ENCODE assay signal across 9 cellular contexts in genomic region chr19:46078573-46079332, GRCh38. TPM values are rescaled to one million over a fixed set of nuclear protein-coding genes. Genes with fewer than 3 reads are reported as not detected.
DNase-seq lines count a peak whose midpoint lies in the region; FAIRE-seq and TF ChIP-seq lines count a peak whose summit lies in the region.
"Not testable (repeated sequence)": the region's sequence is repeated elsewhere in the genome, so short reads cannot be mapped to it uniquely, and the experiment has no call there.
"Had no signal": no experiment of that assay in that cellular context is flagged by ENCODE, and none has a peak within 500 bp of the region (broad histone marks: within the 10 kb centered on the region; RNA-seq: fewer than 3 reads in every experiment).

No MANE protein-coding gene starts in this region.

- H3K27ac ChIP-seq in brain microvascular endothelial cell; mesenchymal stem cell (ENCODE audit: low read length, poor library complexity, severe bottlenecking): not testable (repeated sequence)

- not testable (repeated sequence) for H3K18ac ChIP-seq in mesenchymal stem cell (ENCODE audit: low read depth in 1 of 2, low read length in 2 of 2)

- not testable (repeated sequence) for H3K14ac ChIP-seq in mesenchymal stem cell (ENCODE audit: low read length in 2 of 2)

- H2AFZ ChIP-seq in mesenchymal stem cell (ENCODE audit: low read depth, low read length), result not testable (repeated sequence)

- H2BK120ac ChIP-seq in mesenchymal stem cell (ENCODE audit: low read depth, low read length), result not testable (repeated sequence)

- in situ Hi-C loops in GM13976 (cut with MboI; ENCODE audit: low sequenced_read_pairs, unreplicated experiment); brain microvascular endothelial cell (cut with HindIII; ENCODE audit: low pct_ligation_motif_present, low sequenced_read_pairs): not testable (repeated sequence)

- peaks cover 18% of the 10 kb centered on the region for H3K4me1 ChIP-seq in mesenchymal stem cell (ENCODE audit: control insufficient read depth, insufficient read depth, low read depth, low read length)

- H4K8ac ChIP-seq in mesenchymal stem cell (ENCODE audit: low read length), result not testable (repeated sequence)

- H3K9me3 ChIP-seq in mesenchymal stem cell (ENCODE audit: control insufficient read depth, low read length), result not testable (repeated sequence)

- H2BK15ac ChIP-seq in mesenchymal stem cell (ENCODE audit: low read depth, poor library complexity, severe bottlenecking), result not testable (repeated sequence)

- H3K9ac ChIP-seq in mesenchymal stem cell (ENCODE audit: low read length), result peak overlapping the region; percentile 13

- H3K36me3 ChIP-seq in brain microvascular endothelial cell (replicated peaks); mesenchymal stem cell (ENCODE audit: control insufficient read depth in 1 of 2, insufficient read depth in 2 of 2, low read depth in 1 of 2, low read length in 2 of 2): not testable (repeated sequence)

- H2BK12ac ChIP-seq in mesenchymal stem cell (ENCODE audit: low read length in 2 of 2), result not testable (repeated sequence)

- H3K4me2 ChIP-seq in mesenchymal stem cell (ENCODE audit: low read length, poor library complexity, severe bottlenecking), result not testable (repeated sequence)

- H3K4me3 ChIP-seq in AG09309 (ENCODE audit: control insufficient read depth, low read depth, low read length); brain microvascular endothelial cell (ENCODE audit: low read depth, low read length): not testable (repeated sequence)
- H3K4me3 ChIP-seq in mesenchymal stem cell (ENCODE audit: insufficient read depth in 1 of 2, low read depth in 1 of 2, low read length in 2 of 2), result peak overlapping the region in 1 of 2 experiments; percentile 54

- not testable (repeated sequence) for H3K4ac ChIP-seq in mesenchymal stem cell (ENCODE audit: low read depth in 1 of 2, low read length in 2 of 2)

- FAIRE-seq in TTC549 (lab: Jason Lieb, UNC), result peak; percentile 66

- TF ChIP-seq CTCF in AG09309 (IDR thresholded peaks at IDR 0.05; ENCODE audit: control insufficient read depth, insufficient read depth, low read depth, low read length, missing control alignments) (peak; percentile 67), GM13976 (IDR thresholded peaks at IDR 0.05; ENCODE audit: borderline replicate concordance, control extremely low read depth, extremely low read depth, insufficient read depth, missing control alignments) (peak; percentile 28), brain microvascular endothelial cell (IDR thresholded peaks at IDR 0.05; ENCODE audit: low read depth, low read length, missing control alignments) (peak; percentile 69)

- H4K91ac ChIP-seq in mesenchymal stem cell (ENCODE audit: low read length), result not testable (repeated sequence)

- not testable (repeated sequence) for H3K23ac ChIP-seq in mesenchymal stem cell (ENCODE audit: low read length in 2 of 2)

- H3K27me3 ChIP-seq in brain microvascular endothelial cell (replicated peaks) (peaks cover 35% of the 10 kb centered on the region), mesenchymal stem cell (ENCODE audit: control insufficient read depth in 1 of 2, insufficient read depth in 1 of 2, low read length in 2 of 2) (peaks cover 15 to 72% of the 10 kb centered on the region in 2 experiments)

- WGBS in mesenchymal stem cell, result 65% methylated on average over 30 of the region's 71 CpGs

- H2BK5ac ChIP-seq in mesenchymal stem cell (ENCODE audit: low read depth, low read length, poor library complexity, severe bottlenecking), result peak overlapping the region; percentile 51

- H2AK5ac ChIP-seq in mesenchymal stem cell (ENCODE audit: low read length, severe bottlenecking), result peak overlapping the region; percentile 98

- H3K79me1 ChIP-seq in mesenchymal stem cell (replicated peaks; ENCODE audit: low read length, poor library complexity, severe bottlenecking), result not testable (repeated sequence)

- DNase-seq in AG09309 (ENCODE audit: low read depth), result not testable (repeated sequence)
- DNase-seq in GM13976 (ENCODE audit: low spot score) (peak; percentile 67), NCI-H146 (lab: John Stamatoyannopoulos, UW) (peak; percentile 6), brain microvascular endothelial cell (peak; percentile 62), globus pallidus (ENCODE audit: low spot score) (peak; percentile 82), mesenchymal stem cell (peak; percentile 58)
- DNase-seq in stimulated activated CD4-positive, alpha-beta T cell treated with anti-CD3 and anti-CD28 coated beads, Interleukin-15, amount 100 ng/mL, for 24 hours, result peak; percentile 57

RNA-seq across cellular contexts. Expression of gene IGFL4, which starts 38.0 kb away (rescaled TPM):
- polyA plus RNA-seq in mesenchymal stem cell (2013, experiment 1 of 2), result not detected
- polyA plus RNA-seq in mesenchymal stem cell (2013, experiment 2 of 2), result not detected
- polyA plus RNA-seq: CD8-positive, alpha-beta memory T cell had no signal

RNA-seq across cellular contexts. Expression of gene IGFL3, which starts 45.7 kb away (rescaled TPM):
- 0.40 TPM for polyA plus RNA-seq in mesenchymal stem cell (2013, experiment 1 of 2)
- 0.26 TPM for polyA plus RNA-seq in mesenchymal stem cell (2013, experiment 2 of 2)
- polyA plus RNA-seq: CD8-positive, alpha-beta memory T cell had no signal

RNA-seq across cellular contexts. Expression of gene PGLYRP1, which starts 55.9 kb away (rescaled TPM):
- not detected for polyA plus RNA-seq in mesenchymal stem cell (2013, experiment 1 of 2)
- polyA plus RNA-seq in mesenchymal stem cell (2013, experiment 2 of 2), result not detected
- polyA plus RNA-seq: CD8-positive, alpha-beta memory T cell had no signal
